10 cellular contexts compared by ENCODE assay signal in genomic region chr12:132275110-132275531, GRCh38. TPM values are rescaled to one million over a fixed set of nuclear protein-coding genes. Genes with fewer than 3 reads are reported as not detected.
DNase-seq lines count a peak whose midpoint lies in the region; ATAC-seq and TF ChIP-seq lines count a peak whose summit lies in the region.
"Had no signal": no experiment of that assay in that cellular context is flagged by ENCODE, and none has a peak within 500 bp of the region (broad histone marks: within the 10 kb centered on the region; RNA-seq: fewer than 3 reads in every experiment).

No MANE protein-coding gene starts in this region.

- H3K9me3 Mint-ChIP-seq in WTC11, result no peaks in the 10 kb centered on the region

- no peak overlapping the region for H3K4me2 ChIP-seq in Karpas-422 (ENCODE audit: low read depth, low read length, poor library complexity, severe bottlenecking)

- no peak overlapping the region for H3K9ac ChIP-seq in Karpas-422 (ENCODE audit: low read length)

- no peaks in the 10 kb centered on the region for H4K20me1 ChIP-seq in Karpas-422 (ENCODE audit: insufficient read depth, low read depth, low read length)

- H3K79me2 ChIP-seq in Karpas-422 (ENCODE audit: low read length), result no peaks in the 10 kb centered on the region

- in situ Hi-C loops in Caki2 (cut with HindIII; ENCODE audit: low pct_unique_long_range_greater_than_20kb, low sequenced_read_pairs), result no loop called here

- no peak for TF ChIP-seq CTCF in WTC11 (IDR thresholded peaks at IDR 0.05)

- peak; percentile 49 for DNase-seq in Caki2 (ENCODE audit: low read depth)
- peak; percentile 52 for DNase-seq in Karpas-422
- DNase-seq in WTC11 (ENCODE audit: low spot score), result peak; percentile 66
- no peak for DNase-seq in left lobe of liver (ENCODE audit: low spot score)
- no peak for DNase-seq in activated gamma-delta T cell treated with Interleukin-2 at 50 U/mL for 16 hours
- no peak for DNase-seq in COLO668 (lab: John Stamatoyannopoulos, UW; ENCODE audit: unreplicated experiment)
- DNase-seq in activated CD4-positive, CD25-positive, alpha-beta regulatory T cell (lab: John Stamatoyannopoulos, UW), result no peak

- no peaks in the 10 kb centered on the region for H3K4me1 ChIP-seq in Karpas-422 (ENCODE audit: low read length)
- H3K4me1 ChIP-seq: tibial nerve had no signal

- no peak overlapping the region for H3K27ac ChIP-seq in Karpas-422 (ENCODE audit: low read length)
- H3K27ac ChIP-seq: tibial nerve had no signal

- H3K4me3 Mint-ChIP-seq in WTC11, result peak overlapping the region; percentile 32; the same call in 1 of the 2 replicates

- H3K36me3 Mint-ChIP-seq in WTC11, result no peaks in the 10 kb centered on the region

- H3K9me2 ChIP-seq in Karpas-422 (replicated peaks; ENCODE audit: insufficient read depth, low read length), result no peaks in the 10 kb centered on the region

- peak overlapping the region; percentile 81; the same call in 1 of the 2 replicates for H3K27ac Mint-ChIP-seq in WTC11

- H2AFZ ChIP-seq in Karpas-422 (ENCODE audit: low read length), result no peak overlapping the region

- POLR2A ChIA-PET in WTC11 (lab: Charles Lee), result interaction anchor here (1.0 to 1.1 kb wide), 2 partner anchors 101 to 280 kb away, joined by 3 read pairs; no protein-coding TSS in a partner anchor

- CTCF ChIA-PET in WTC11 (lab: Charles Lee), result interaction anchor here (0.8 to 5.0 kb wide), 9 partner anchors 10 to 186 kb away, joined by 3 to 51 read pairs (median 4); no protein-coding TSS in a partner anchor

- no peaks in the 10 kb centered on the region for H3K27me3 ChIP-seq in Karpas-422 (ENCODE audit: low read length)

- no peaks in the 10 kb centered on the region for H3K36me3 ChIP-seq in Karpas-422 (ENCODE audit: insufficient read depth, low read length)
- H3K36me3 ChIP-seq: tibial nerve had no signal

- no peak overlapping the region for H3K4me3 ChIP-seq in Karpas-422 (ENCODE audit: low read length)
- H3K4me3 ChIP-seq: tibial nerve had no signal

- ATAC-seq in WTC11 (peak; percentile 91), left lobe of liver (peak; percentile 21), HG03432 (IDR thresholded peaks at IDR 0.05; ENCODE audit: unreplicated experiment) (no peak)

- no peaks in the 10 kb centered on the region for H3K9me3 ChIP-seq in Karpas-422 (ENCODE audit: low read length)
- H3K9me3 ChIP-seq: tibial nerve had no signal

- peaks cover 26% of the 10 kb centered on the region for H3K4me1 Mint-ChIP-seq in WTC11

- H3K27me3 Mint-ChIP-seq in WTC11 (ENCODE audit: low read depth), result peaks cover 12% of the 10 kb centered on the region

TF ChIP-seq in WTC11, 78 proteins besides CTCF, POLR2A, EP300 and RAD21:
- TF ChIP-seq ZNF263 (CRISPR knock-in tag; IDR thresholded peaks at IDR 0.05; ENCODE audit: low read depth), result peak; percentile 89
- no peak for TF ChIP-seq PRRX2 (CRISPR knock-in tag; IDR thresholded peaks at IDR 0.05)
- TF ChIP-seq GTF2I (CRISPR knock-in tag; conservative IDR thresholded peaks at IDR 0.05), result peak; percentile 55; the same call in 1 of the 2 replicates
- TF ChIP-seq NFYB (CRISPR knock-in tag; conservative IDR thresholded peaks at IDR 0.05; ENCODE audit: low read depth), result peak; percentile 91
TF ChIP-seq in WTC11: peak in this region for 3.

RNA-seq across cellular contexts. Expression of gene GALNT9, which starts 54.3 kb away (rescaled TPM):
- total RNA-seq in Caki2 (2014; rRNA removed; shearing (Covaris generic); ENCODE audit: low replicate concordance), result 14.1 and 14.6 TPM in 2 replicates
- total RNA-seq in Karpas-422 (2014; rRNA removed; shearing (Covaris generic); ENCODE audit: low replicate concordance), result not detected in 2 replicates
- total RNA-seq in WTC11 (2021) (0.66 to 1.1 TPM (median 0.90 TPM) in 3 replicates), left lobe of liver (not detected)
- total RNA-seq: posterior vena cava had no signal

Comparison
In these comparisons a context has a peak if more than half of its experiments do, and no peak if none do; other contexts are left out.
1. DNase-seq: peak in Caki2 (single experiment), Karpas-422 (single experiment) and WTC11 (single experiment); none in left lobe of liver (single experiment), activated gamma-delta T cell treated with Interleukin-2 at 50 U/mL for 16 hours (single experiment), COLO668 (single experiment) and activated CD4-positive, CD25-positive, alpha-beta regulatory T cell (0 of 4).